1 cellular context compared by ENCODE assay signal in the genomic region with DNA sequence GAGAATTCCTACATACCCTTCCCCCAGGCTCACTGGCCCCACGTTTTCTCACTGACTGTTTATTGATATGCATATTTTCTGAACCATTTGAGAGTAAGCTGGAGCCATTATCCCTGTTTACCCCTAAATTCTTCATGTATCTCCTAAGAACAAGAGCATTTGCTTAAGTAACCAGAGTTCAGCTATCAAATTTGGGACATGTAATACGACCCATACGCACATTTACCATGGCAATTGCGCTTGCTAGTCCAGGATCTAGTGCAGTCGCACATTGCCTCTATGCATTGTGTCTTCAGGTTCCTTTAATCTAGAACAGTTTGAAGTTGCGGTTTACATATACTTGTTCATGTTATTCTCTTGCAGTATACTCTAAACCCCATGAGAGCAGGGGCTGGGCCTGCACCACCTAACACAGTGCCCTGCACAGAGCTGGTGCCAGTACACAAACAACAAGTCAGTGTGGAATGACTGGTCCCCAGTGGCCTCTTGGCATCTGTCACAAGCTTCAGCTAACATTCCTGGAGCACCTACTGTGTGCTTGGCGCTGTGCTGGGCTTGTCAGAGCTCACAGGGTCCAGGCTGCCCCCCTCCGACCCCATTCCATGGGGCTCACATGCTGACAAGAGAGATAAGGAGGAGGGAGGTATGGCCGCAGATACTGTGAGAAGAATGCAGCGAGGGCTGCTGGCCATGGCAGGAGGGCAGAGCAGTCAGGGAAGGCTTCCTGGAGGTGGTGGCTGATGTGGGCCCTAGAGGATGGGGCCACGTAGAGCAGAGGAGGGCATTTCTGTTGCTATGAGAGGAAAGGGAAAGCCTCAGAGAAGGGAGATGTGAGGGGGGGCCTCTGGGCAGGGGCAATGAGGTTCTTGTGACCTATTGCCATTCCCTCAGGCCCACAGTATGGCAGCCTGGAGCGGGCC.
TF ChIP-seq lines count a peak whose summit lies in the region.

No MANE protein-coding gene starts in this region.

TF ChIP-seq in HepG2, 621 proteins besides CTCF, POLR2A, EP300 and RAD21:
- TF ChIP-seq, protein P1, sequence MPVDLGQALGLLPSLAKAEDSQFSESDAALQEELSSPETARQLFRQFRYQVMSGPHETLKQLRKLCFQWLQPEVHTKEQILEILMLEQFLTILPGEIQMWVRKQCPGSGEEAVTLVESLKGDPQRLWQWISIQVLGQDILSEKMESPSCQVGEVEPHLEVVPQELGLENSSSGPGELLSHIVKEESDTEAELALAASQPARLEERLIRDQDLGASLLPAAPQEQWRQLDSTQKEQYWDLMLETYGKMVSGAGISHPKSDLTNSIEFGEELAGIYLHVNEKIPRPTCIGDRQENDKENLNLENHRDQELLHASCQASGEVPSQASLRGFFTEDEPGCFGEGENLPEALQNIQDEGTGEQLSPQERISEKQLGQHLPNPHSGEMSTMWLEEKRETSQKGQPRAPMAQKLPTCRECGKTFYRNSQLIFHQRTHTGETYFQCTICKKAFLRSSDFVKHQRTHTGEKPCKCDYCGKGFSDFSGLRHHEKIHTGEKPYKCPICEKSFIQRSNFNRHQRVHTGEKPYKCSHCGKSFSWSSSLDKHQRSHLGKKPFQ (CRISPR knock-in tag; IDR thresholded peaks at IDR 0.05; ENCODE audit: insufficient replicate concordance), result no peak
- TF ChIP-seq ZKSCAN1 (IDR thresholded peaks at IDR 0.05; ENCODE audit: low read length) (peak; percentile 45; the same call in 1 of the 2 replicates), THAP8 (CRISPR knock-in tag; IDR thresholded peaks at IDR 0.05; ENCODE audit: borderline replicate concordance) (peak; percentile 20; the same call in 1 of the 2 replicates), MTF2 (CRISPR knock-in tag; IDR thresholded peaks at IDR 0.05; ENCODE audit: borderline replicate concordance) (peak; percentile 7; the same call in 1 of the 2 replicates), ZFP36 (IDR thresholded peaks at IDR 0.05; ENCODE audit: borderline replicate concordance, low read depth, low read length, partially characterized antibody) (peak; percentile 85)
- TF ChIP-seq, protein P2, sequence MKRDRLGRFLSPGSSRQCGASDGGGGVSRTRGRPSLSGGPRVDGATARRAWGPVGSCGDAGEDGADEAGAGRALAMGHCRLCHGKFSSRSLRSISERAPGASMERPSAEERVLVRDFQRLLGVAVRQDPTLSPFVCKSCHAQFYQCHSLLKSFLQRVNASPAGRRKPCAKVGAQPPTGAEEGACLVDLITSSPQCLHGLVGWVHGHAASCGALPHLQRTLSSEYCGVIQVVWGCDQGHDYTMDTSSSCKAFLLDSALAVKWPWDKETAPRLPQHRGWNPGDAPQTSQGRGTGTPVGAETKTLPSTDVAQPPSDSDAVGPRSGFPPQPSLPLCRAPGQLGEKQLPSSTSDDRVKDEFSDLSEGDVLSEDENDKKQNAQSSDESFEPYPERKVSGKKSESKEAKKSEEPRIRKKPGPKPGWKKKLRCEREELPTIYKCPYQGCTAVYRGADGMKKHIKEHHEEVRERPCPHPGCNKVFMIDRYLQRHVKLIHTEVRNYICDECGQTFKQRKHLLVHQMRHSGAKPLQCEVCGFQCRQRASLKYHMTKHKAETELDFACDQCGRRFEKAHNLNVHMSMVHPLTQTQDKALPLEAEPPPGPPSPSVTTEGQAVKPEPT (CRISPR knock-in tag; IDR thresholded peaks at IDR 0.05; ENCODE audit: low read depth), result no peak
- TF ChIP-seq, protein P3, sequence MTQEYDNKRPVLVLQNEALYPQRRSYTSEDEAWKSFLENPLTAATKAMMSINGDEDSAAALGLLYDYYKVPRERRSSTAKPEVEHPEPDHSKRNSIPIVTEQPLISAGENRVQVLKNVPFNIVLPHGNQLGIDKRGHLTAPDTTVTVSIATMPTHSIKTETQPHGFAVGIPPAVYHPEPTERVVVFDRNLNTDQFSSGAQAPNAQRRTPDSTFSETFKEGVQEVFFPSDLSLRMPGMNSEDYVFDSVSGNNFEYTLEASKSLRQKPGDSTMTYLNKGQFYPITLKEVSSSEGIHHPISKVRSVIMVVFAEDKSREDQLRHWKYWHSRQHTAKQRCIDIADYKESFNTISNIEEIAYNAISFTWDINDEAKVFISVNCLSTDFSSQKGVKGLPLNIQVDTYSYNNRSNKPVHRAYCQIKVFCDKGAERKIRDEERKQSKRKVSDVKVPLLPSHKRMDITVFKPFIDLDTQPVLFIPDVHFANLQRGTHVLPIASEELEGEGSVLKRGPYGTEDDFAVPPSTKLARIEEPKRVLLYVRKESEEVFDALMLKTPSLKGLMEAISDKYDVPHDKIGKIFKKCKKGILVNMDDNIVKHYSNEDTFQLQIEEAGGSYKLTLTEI (CRISPR knock-in tag; conservative IDR thresholded peaks at IDR 0.05), result no peak
